1 cellular context compared by ENCODE assay signal in genomic region chr18:32470713-32471633, GRCh38.
TF ChIP-seq lines count a peak whose summit lies in the region.

GAREM1 (minus strand) TSS chr18:32470882; CDS start chr18:32470428, 454 bp downstream.

TF ChIP-seq in HepG2, 621 proteins besides CTCF, POLR2A, EP300 and RAD21 (continued from another document and continues in another):
- TF ChIP-seq ZBTB43 (CRISPR knock-in tag; conservative IDR thresholded peaks at IDR 0.05) (no peak), IRF2 (CRISPR knock-in tag; IDR thresholded peaks at IDR 0.05) (no peak; the same call in 1 of the 2 replicates), ZNF30 (CRISPR knock-in tag; IDR thresholded peaks at IDR 0.05) (no peak), NR2F2 (IDR thresholded peaks at IDR 0.05; ENCODE audit: borderline replicate concordance, low read depth) (no peak), ZNF558 (CRISPR knock-in tag; IDR thresholded peaks at IDR 0.05; ENCODE audit: borderline replicate concordance) (peak; percentile 62; the same call in 1 of the 2 replicates), U2AF2 (IDR thresholded peaks at IDR 0.05; ENCODE audit: low read depth, low read length) (no peak), MXD3 (CRISPR knock-in tag; IDR thresholded peaks at IDR 0.05) (no peak), CSRNP2 (CRISPR knock-in tag; conservative IDR thresholded peaks at IDR 0.05; ENCODE audit: low read depth) (no peak), KLF15 (CRISPR knock-in tag; IDR thresholded peaks at IDR 0.05; ENCODE audit: borderline replicate concordance) (no peak), ZNF160 (CRISPR knock-in tag; IDR thresholded peaks at IDR 0.05) (no peak), BCL3 (CRISPR knock-in tag; IDR thresholded peaks at IDR 0.05) (no peak; the same call in 1 of the 2 replicates), CREB1 (IDR thresholded peaks at IDR 0.05) (no peak), CREB1 (CRISPR knock-in tag; IDR thresholded peaks at IDR 0.05) (no peak), THAP8 (CRISPR knock-in tag; IDR thresholded peaks at IDR 0.05; ENCODE audit: borderline replicate concordance) (no peak), SRF (IDR thresholded peaks at IDR 0.05; ENCODE audit: low read depth, low read length) (no peak), ZNF329 (CRISPR knock-in tag; IDR thresholded peaks at IDR 0.05; ENCODE audit: low read depth) (0 out of 2 replicates have a peak, but pooled peaks have one; percentile 26), SNAPC5 (CRISPR knock-in tag; IDR thresholded peaks at IDR 0.05; ENCODE audit: borderline replicate concordance) (no peak), SP4 (CRISPR knock-in tag; IDR thresholded peaks at IDR 0.05) (peak; percentile 70), ZBTB39 (CRISPR knock-in tag; IDR thresholded peaks at IDR 0.05) (no peak), ZNF781 (CRISPR knock-in tag; IDR thresholded peaks at IDR 0.05; ENCODE audit: borderline replicate concordance, not compliant biosample characterization) (no peak), ZNF530 (CRISPR knock-in tag; IDR thresholded peaks at IDR 0.05; ENCODE audit: low read depth) (no peak), HMGXB4 (CRISPR knock-in tag; IDR thresholded peaks at IDR 0.05; ENCODE audit: borderline replicate concordance in 1 of 2, low read depth in 1 of 2) (peak; percentile 78 to 83), ZSCAN30 (CRISPR knock-in tag; IDR thresholded peaks at IDR 0.05) (no peak), ARNT (IDR thresholded peaks at IDR 0.05) (no peak), NFAT5 (CRISPR knock-in tag; IDR thresholded peaks at IDR 0.05) (no peak), ZNF644 (CRISPR knock-in tag; IDR thresholded peaks at IDR 0.05; ENCODE audit: low read depth) (no peak), ZFP90 (CRISPR knock-in tag; IDR thresholded peaks at IDR 0.05; ENCODE audit: borderline replicate concordance) (no peak; the same call in 1 of the 2 replicates), STAG1 (CRISPR knock-in tag; IDR thresholded peaks at IDR 0.05) (peak; percentile 79), ZNF230 (CRISPR knock-in tag; IDR thresholded peaks at IDR 0.05) (0 out of 2 replicates have a peak, but pooled peaks have one; percentile 33), SOX5 (CRISPR knock-in tag; IDR thresholded peaks at IDR 0.05; ENCODE audit: borderline replicate concordance) (no peak; the same call in 1 of the 2 replicates), ZNF282 (IDR thresholded peaks at IDR 0.05; ENCODE audit: partially characterized antibody) (no peak), ZNF772 (CRISPR knock-in tag; IDR thresholded peaks at IDR 0.05) (no peak), FOXK1 (CRISPR knock-in tag; IDR thresholded peaks at IDR 0.05; ENCODE audit: borderline replicate concordance, low read depth) (no peak), ZSCAN20 (CRISPR knock-in tag; IDR thresholded peaks at IDR 0.05; ENCODE audit: borderline replicate concordance) (no peak), TBX3 (IDR thresholded peaks at IDR 0.05; ENCODE audit: borderline replicate concordance) (no peak), ZBTB4 (CRISPR knock-in tag; IDR thresholded peaks at IDR 0.05; ENCODE audit: borderline replicate concordance) (peak; percentile 29; the same call in 1 of the 2 replicates), HDAC6 (IDR thresholded peaks at IDR 0.05; ENCODE audit: low read depth, low read length) (no peak)
